In genomic region chr16:88856122-88856827, GRCh38 we compare ENCODE assay signal across 8 cellular contexts. TPM values are rescaled to one million over a fixed set of nuclear protein-coding genes. Genes with fewer than 3 reads are reported as not detected.
DNase-seq lines count a peak whose midpoint lies in the region; ATAC-seq and TF ChIP-seq lines count a peak whose summit lies in the region.

No MANE protein-coding gene starts in this region.

- H3K4me1 ChIP-seq in RWPE2 (ENCODE audit: insufficient read depth, poor library complexity, severe bottlenecking) = no peaks in the 10 kb centered on the region

- peak overlapping the region; percentile 96 to 98 for H3K4me3 Mint-ChIP-seq in effector memory CD8-positive, alpha-beta T cell
- peak overlapping the region; percentile 97 for H3K4me3 Mint-ChIP-seq in natural killer cell

- H3K4me3 ChIP-seq in RWPE2 (ENCODE audit: severe bottlenecking) = peak overlapping the region; percentile 89

- H3K9me3 Mint-ChIP-seq in effector memory CD8-positive, alpha-beta T cell = no peaks in the 10 kb centered on the region
- no peaks in the 10 kb centered on the region for H3K9me3 Mint-ChIP-seq in natural killer cell

- intact Hi-C loops in natural killer cell (cut with micrococcal nuclease) = loop anchor here (2.0 to 5.0 kb wide), 2 partner anchors 43 to 119 kb away; no protein-coding TSS in a partner anchor

- ATAC-seq in GM19395 (IDR thresholded peaks at IDR 0.05; ENCODE audit: unreplicated experiment) (peak; percentile 21), RWPE2 (ENCODE audit: low read depth) (peak; percentile 49), natural killer cell (peak; percentile 35 to 49 (median 40)), HG02840 (IDR thresholded peaks at IDR 0.05; ENCODE audit: low FRiP score, unreplicated experiment) (no peak)
- ATAC-seq in effector memory CD8-positive, alpha-beta T cell (replicated peaks) = peak; percentile 54

- DNase-seq in RWPE2 (ENCODE audit: low spot score) (no peak), natural killer cell (no peak), NCI-H82 (lab: John Stamatoyannopoulos, UW) (no peak), NCI-H128 (lab: John Stamatoyannopoulos, UW; ENCODE audit: unreplicated experiment) (no peak), NCI-H2029 treated with DMSO at 0.1 percent for 48 hours (lab: John Stamatoyannopoulos, UW) (no peak)
- DNase-seq in effector memory CD8-positive, alpha-beta T cell = peak; percentile 7 to 27 (median 8)

- H3K36me3 Mint-ChIP-seq in effector memory CD8-positive, alpha-beta T cell (ENCODE audit: insufficient read depth) = peaks cover 19% of the 10 kb centered on the region
- no peaks in the 10 kb centered on the region for H3K36me3 Mint-ChIP-seq in natural killer cell

- no peaks in the 10 kb centered on the region for H3K27me3 Mint-ChIP-seq in effector memory CD8-positive, alpha-beta T cell
- H3K27me3 Mint-ChIP-seq in natural killer cell (ENCODE audit: low read depth in 2 of 2) = no peaks in the 10 kb centered on the region

- no peaks in the 10 kb centered on the region for H3K27me3 ChIP-seq in RWPE2 (ENCODE audit: insufficient read depth, poor library complexity, severe bottlenecking)

- peaks cover 24% of the 10 kb centered on the region for H3K36me3 ChIP-seq in RWPE2 (ENCODE audit: low read depth)

- peak overlapping the region; percentile 35 to 93 for H3K27ac Mint-ChIP-seq in effector memory CD8-positive, alpha-beta T cell
- H3K27ac Mint-ChIP-seq in natural killer cell = peak overlapping the region; percentile 91 to 93

- TF ChIP-seq CTCF in RWPE2 (IDR thresholded peaks at IDR 0.05; ENCODE audit: poor library complexity, severe bottlenecking) (no peak), natural killer cell (IDR thresholded peaks at IDR 0.05) (no peak)

- H3K27ac ChIP-seq in RWPE2 (ENCODE audit: poor library complexity, severe bottlenecking) = no peak overlapping the region

- H3K4me1 Mint-ChIP-seq in effector memory CD8-positive, alpha-beta T cell (ENCODE audit: low read depth in 2 of 2) = peaks cover 21 to 23% of the 10 kb centered on the region in 2 donors
- H3K4me1 Mint-ChIP-seq in natural killer cell = peaks cover 25 to 36% of the 10 kb centered on the region in 2 donors

- H3K9me3 ChIP-seq in RWPE2 (ENCODE audit: severe bottlenecking) = no peaks in the 10 kb centered on the region

RNA-seq across cellular contexts. Expression of gene GALNS, which starts 0.5 kb away (rescaled TPM):
- 10 to 100 TPM; 58.1 to 75.8 (median 65.7) TPM for total RNA-seq in natural killer cell

RNA-seq across cellular contexts. Expression of gene TRAPPC2L, which starts 0.7 kb away (rescaled TPM):
- 10 to 100 TPM; 31.9 to 39.0 (median 36.2) TPM for total RNA-seq in natural killer cell

RNA-seq across cellular contexts. Expression of gene PABPN1L, which starts 10.2 kb away (rescaled TPM):
- total RNA-seq in natural killer cell = under 1 TPM in 1 of 3 donors, not detected in 2; 0.43 TPM

RNA-seq across cellular contexts. Expression of gene APRT, which starts 44.5 kb away (rescaled TPM):
- 100 to 1,000 TPM; 118 to 123 (median 120) TPM for total RNA-seq in natural killer cell

RNA-seq across cellular contexts. Expression of gene CDT1, which starts 52.7 kb away (rescaled TPM):
- total RNA-seq in natural killer cell = 1 to 10 TPM; 2.2 to 3.8 (median 2.6) TPM

Comparison
In these comparisons a context has a peak if more than half of its experiments do, and no peak if none do; other contexts are left out.
1. DNase-seq: peak in effector memory CD8-positive, alpha-beta T cell (3 of 3); none in RWPE2 (single experiment), natural killer cell (single experiment), NCI-H82 (single experiment), NCI-H128 (single experiment) and NCI-H2029 treated with DMSO at 0.1 percent for 48 hours (single experiment).